Comparison of ENCODE assay signal across 19 cellular contexts in genomic region chr5:81162501-81162900, GRCh38.
A peak's percentile ranks its signal among the peaks of the same experiment; 100 is the strongest.
DNase-seq lines count a peak whose midpoint lies in the region; ATAC-seq, FAIRE-seq and TF ChIP-seq lines count a peak whose summit lies in the region.
"Had no signal": no experiment of that assay in that cellular context is flagged by ENCODE, and none has a peak within 500 bp of the region (broad histone marks: within the 10 kb centered on the region; RNA-seq: fewer than 3 reads in every experiment).

No MANE protein-coding gene starts in this region.

- intact Hi-C loops in PC-3 (cut with micrococcal nuclease), result loop anchor here (10.0 kb wide), 1 partner anchor 448 kb away; no protein-coding TSS in a partner anchor

- POLR2A ChIA-PET in PC-3 (lab: Charles Lee; ENCODE audit: unreplicated experiment), result no interaction called here

- H3K9me3 ChIP-seq in PC-3 (ENCODE audit: low read length), result no peaks in the 10 kb centered on the region
- H3K9me3 ChIP-seq: A549, Caco-2 had no signal

- ATAC-seq in PC-3 (no peak), HG03565 (IDR thresholded peaks at IDR 0.05; ENCODE audit: unreplicated experiment) (no peak), HG03045 (IDR thresholded peaks at IDR 0.05; ENCODE audit: unreplicated experiment) (no peak)
- ATAC-seq: A549, HCT116 had no signal

- no peaks in the 10 kb centered on the region for H3K4me1 ChIP-seq in PC-3 (ENCODE audit: insufficient read depth, low read length)
- H3K4me1 ChIP-seq: A549, Caco-2 had no signal

- no peak overlapping the region for H3K9ac ChIP-seq in PC-3 (ENCODE audit: low read length)

- no peak overlapping the region for H3K4me2 ChIP-seq in PC-3 (ENCODE audit: low read length)
- H3K4me2 ChIP-seq: A549 had no signal

- FAIRE-seq in bronchial epithelial cell (lab: Jason Lieb, UNC), result no peak
- FAIRE-seq: A549, GM12892 had no signal

- no peak overlapping the region for H3K27ac ChIP-seq in PC-3 (ENCODE audit: low read length)
- no peak overlapping the region for H3K27ac ChIP-seq in epithelial cell of prostate
- H3K27ac ChIP-seq: A549, C4-2B had no signal

- H2AFZ ChIP-seq in PC-3 (ENCODE audit: low read length), result no peak overlapping the region

- H3K4me3 ChIP-seq in PC-3 (ENCODE audit: low read length), result no peak overlapping the region
- H3K4me3 ChIP-seq in bronchial epithelial cell (ENCODE audit: low read depth, low read length), result no peak overlapping the region
- H3K4me3 ChIP-seq: A549 had no signal

- DNase-seq in PC-3 (peak; percentile 10), bronchial epithelial cell (ENCODE audit: low read depth) (peak; percentile 78), epithelial cell of prostate (ENCODE audit: low read depth, low spot score) (peak; percentile 6), 8988T (no peak)
- DNase-seq: AML-193; Caco-2; CD4-positive, alpha-beta T cell; DMS153; DMS79; GDM1; GOT3; H7; HFFc6 had no signal

- H3K9me2 ChIP-seq in PC-3 (replicated peaks; ENCODE audit: low read length), result no peaks in the 10 kb centered on the region

- TF ChIP-seq CTCF in PC-3 (conservative IDR thresholded peaks at IDR 0.05; ENCODE audit: low read depth, low read length), result no peak
- no peak for TF ChIP-seq CTCF in bronchial epithelial cell (IDR thresholded peaks at IDR 0.05; ENCODE audit: insufficient read depth, low read length, severe bottlenecking)

- H3K27me3 ChIP-seq in PC-3 (ENCODE audit: low read length), result no peaks in the 10 kb centered on the region
- H3K27me3 ChIP-seq in bronchial epithelial cell (ENCODE audit: control insufficient read depth, insufficient read depth, low read length), result no peaks in the 10 kb centered on the region

- no TSS peak for BruUV-seq in PC-3 (replicated peaks; lab: Mats Ljungman, UMichigan)

- H3F3A ChIP-seq in PC-3 (ENCODE audit: low read length, unreplicated experiment), result no peaks in the 10 kb centered on the region

- no peaks in the 10 kb centered on the region for H3K79me2 ChIP-seq in PC-3 (ENCODE audit: low read length)

- no peaks in the 10 kb centered on the region for H4K20me1 ChIP-seq in PC-3 (ENCODE audit: low read length)

- no peaks in the 10 kb centered on the region for H3K36me3 ChIP-seq in PC-3 (ENCODE audit: low read depth, low read length)
- no peaks in the 10 kb centered on the region for H3K36me3 ChIP-seq in bronchial epithelial cell (ENCODE audit: control insufficient read depth, insufficient read depth, low read length)

- CTCF ChIA-PET in PC-3 (lab: Charles Lee), result no interaction called here
